Comparison of ENCODE assay signal across 20 cellular contexts in the genomic region with DNA sequence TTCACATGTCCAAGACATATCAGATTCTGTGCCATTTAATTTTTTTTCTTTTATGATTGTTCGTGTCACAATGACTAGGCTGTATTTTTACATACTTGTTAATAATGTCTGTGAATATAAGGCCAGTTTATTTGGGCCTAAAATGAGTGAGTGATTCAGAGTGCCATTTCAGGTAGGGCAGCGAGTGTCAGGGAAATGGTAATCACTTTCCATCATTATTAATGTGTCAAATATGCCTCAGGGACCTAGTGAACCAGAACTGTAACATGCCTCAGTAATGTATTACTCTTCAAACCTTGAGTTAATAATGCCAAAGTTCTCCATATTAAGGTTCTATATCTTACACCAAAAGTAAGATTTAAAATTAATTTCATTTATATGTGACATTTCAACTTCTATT. TPM values are rescaled to one million over a fixed set of nuclear protein-coding genes. Genes with fewer than 3 reads are reported as not detected.
A peak's percentile ranks its signal among the peaks of the same experiment; 100 is the strongest.
DNase-seq lines count a peak whose midpoint lies in the region; TF ChIP-seq lines count a peak whose summit lies in the region.
"Had no signal": no experiment of that assay in that cellular context is flagged by ENCODE, and none has a peak within 500 bp of the region (broad histone marks: within the 10 kb centered on the region; RNA-seq: fewer than 3 reads in every experiment).

No MANE protein-coding gene starts in this region.

- in situ Hi-C loops in Caki2 (cut with HindIII; ENCODE audit: low pct_unique_long_range_greater_than_20kb, low sequenced_read_pairs) = no loop called here

- no peak overlapping the region for H3K4me3 ChIP-seq in epithelial cell of esophagus (ENCODE audit: low read length)
- H3K4me3 ChIP-seq: A549 had no signal

- no peak for TF ChIP-seq CTCF in epithelial cell of esophagus (IDR thresholded peaks at IDR 0.05; ENCODE audit: insufficient read depth, low read depth, low read length, missing control alignments)

- DNase-seq in Caki2 (ENCODE audit: low read depth) = peak; percentile 11
- DNase-seq in NCI-H69 (lab: John Stamatoyannopoulos, UW) = peak; percentile 23
- DNase-seq in epithelial cell of esophagus (ENCODE audit: low read depth) = peak; percentile 52
- peak; percentile 68 for DNase-seq in kidney tubule cell (ENCODE audit: low spot score)
- DNase-seq in AG08396 (ENCODE audit: low spot score) = no peak
- DNase-seq in pons (ENCODE audit: low spot score) = no peak
- DNase-seq in DMS153 treated with DMSO at 0.1 percent for 48 hours (lab: John Stamatoyannopoulos, UW; ENCODE audit: unreplicated experiment) = no peak
- DNase-seq in cerebellar cortex (ENCODE audit: low spot score) = no peak
- DNase-seq: 8988T; ACHN; C1 segment of cervical spinal cord; CD4-positive, alpha-beta memory T cell; COR-L47; DMS153; DMS79; EL; GF-D8; GOT3; HCEC 1CT had no signal

RNA-seq across cellular contexts. Expression of a gene that starts 8.6 kb away (rescaled TPM):
- 1.5 and 9.0 TPM in 2 replicates for total RNA-seq in Caki2 (2014; rRNA removed; shearing (Covaris generic); ENCODE audit: low replicate concordance)

Comparison
In these comparisons a context has a peak if more than half of its experiments do, and no peak if none do; other contexts are left out.
1. DNase-seq: peak in Caki2 (single experiment), NCI-H69 (single experiment), epithelial cell of esophagus (single experiment) and kidney tubule cell (single experiment); none in AG08396 (single experiment), pons (single experiment), DMS153 treated with DMSO at 0.1 percent for 48 hours (single experiment) and cerebellar cortex (single experiment).